8 cellular contexts compared by ENCODE assay signal in the genomic region with DNA sequence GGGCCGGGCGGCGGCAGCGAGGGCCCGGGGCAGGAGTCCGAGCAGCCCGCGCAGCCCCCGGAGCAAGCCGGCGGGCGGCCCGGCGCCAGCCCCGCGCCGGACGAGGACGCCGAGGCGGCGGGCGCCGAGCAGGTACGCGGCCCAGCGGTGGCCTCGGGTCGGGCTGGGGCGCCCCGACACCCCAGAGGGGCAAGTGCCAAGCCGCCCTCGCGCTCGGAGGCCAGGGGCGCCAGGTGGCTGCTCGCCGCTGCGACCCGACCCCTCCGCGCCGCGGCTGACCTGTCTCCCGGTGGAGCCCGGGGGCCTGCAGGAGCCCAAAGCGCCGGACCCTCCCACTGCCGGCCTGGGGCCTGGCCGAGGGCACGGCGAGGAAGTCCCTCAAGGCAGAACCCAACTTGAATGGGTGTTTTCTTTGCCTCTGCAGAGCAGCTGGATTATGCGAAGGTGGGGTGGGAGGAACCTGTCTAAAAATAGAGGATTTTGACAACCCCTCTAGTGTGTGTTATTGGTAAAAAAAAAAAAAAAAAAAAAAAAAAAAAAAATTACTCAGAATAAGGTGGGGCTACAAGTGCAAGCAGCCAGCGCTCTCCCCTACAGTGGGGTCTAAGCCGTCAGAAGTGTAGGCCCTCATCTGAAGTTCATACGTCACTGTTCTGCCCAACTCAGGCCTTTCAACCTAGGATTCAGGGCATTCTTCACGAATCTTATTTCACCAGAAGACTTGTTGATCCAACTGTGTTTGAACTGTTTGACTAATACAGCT. TPM values are rescaled to one million over a fixed set of nuclear protein-coding genes. Genes with fewer than 3 reads are reported as not detected.
A peak's percentile ranks its signal among the peaks of the same experiment; 100 is the strongest.
DNase-seq lines count a peak whose midpoint lies in the region; ATAC-seq and TF ChIP-seq lines count a peak whose summit lies in the region.

No MANE protein-coding gene starts in this region.

- RAD21 ChIA-PET in HCT116 (lab: Charles Lee; ENCODE audit: low non-redundant PET in 1 of 2, low total read pairs in 2 of 2, uncharacterized antibody in 2 of 2, unreplicated experiment in 2 of 2) = no interaction called here

- POLR2A ChIA-PET in HCT116 (lab: Charles Lee) = no interaction called here

- H3K4me1 ChIP-seq in HCT116 (ENCODE audit: control insufficient read depth in 1 of 2, insufficient read depth in 2 of 2, low read length in 2 of 2) (peaks cover 13 to 29% of the 10 kb centered on the region in 2 experiments; a peak in 3 of 4 replicates), MM.1S (ENCODE audit: low read length) (peaks cover 31% of the 10 kb centered on the region)

- H3K9me2 ChIP-seq in HCT116 (ENCODE audit: insufficient read depth) (no peaks in the 10 kb centered on the region), MM.1S (replicated peaks; ENCODE audit: insufficient read depth, low read length) (no peaks in the 10 kb centered on the region)

- no peak overlapping the region for H3K27ac Mint-ChIP-seq in nephron progenitor cell

- H3K4me2 ChIP-seq in HCT116 (ENCODE audit: low read length) = peak overlapping the region; percentile 91
- H3K4me2 ChIP-seq in MM.1S (ENCODE audit: low read depth, low read length) = peak overlapping the region; percentile 74

- H3K4me3 Mint-ChIP-seq in activated T-cell treated with anti-CD3 and anti-CD28 coated beads, Interleukin-2, amount 50 U/mL, for 4 hours = peak overlapping the region; percentile 82
- H3K4me3 Mint-ChIP-seq in nephron progenitor cell = peak overlapping the region; percentile 88

- H3K27ac ChIP-seq in HCT116 (ENCODE audit: low read depth, low read length) (peak overlapping the region; percentile 76; the same call in 1 of the 2 replicates), MM.1S (ENCODE audit: low read length) (peak overlapping the region; percentile 50; the same call in 1 of the 2 replicates)

- no peak for TF ChIP-seq POLR2A in HCT116 (IDR thresholded peaks at IDR 0.05; ENCODE audit: borderline replicate concordance, extremely low read depth, insufficient read depth, insufficient read length)

- CTCF ChIA-PET in HCT116 (lab: Charles Lee) = no interaction called here

- no TSS peak for BruUV-seq in HCT116 (replicated peaks; lab: Mats Ljungman, UMichigan)

- peaks cover 9% of the 10 kb centered on the region for H3K36me3 Mint-ChIP-seq in activated T-cell treated with anti-CD3 and anti-CD28 coated beads, Interleukin-2, amount 50 U/mL, for 4 hours (ENCODE audit: insufficient read depth)
- H3K36me3 Mint-ChIP-seq in nephron progenitor cell (ENCODE audit: low read depth) = peaks cover 22% of the 10 kb centered on the region

- peak overlapping the region; percentile 65 to 75 for H3K4me3 ChIP-seq in HCT116 (replicated peaks in 1 of 2; ENCODE audit: low read depth in 1 of 2, low read length in 2 of 2)
- peak overlapping the region; percentile 84 for H3K4me3 ChIP-seq in MM.1S (ENCODE audit: low read length)
- peak overlapping the region; percentile 65 for H3K4me3 ChIP-seq in fibroblast of mammary gland (ENCODE audit: control insufficient read depth, low read depth, low read length)

- no peak for TF ChIP-seq RAD21 in HCT116 (IDR thresholded peaks at IDR 0.05; ENCODE audit: low read depth)

- H3K9me3 ChIP-seq in HCT116 (ENCODE audit: control insufficient read depth in 1 of 2, insufficient read depth in 1 of 2, low read depth in 1 of 2, low read length in 2 of 2) = no peaks in the 10 kb centered on the region
- no peaks in the 10 kb centered on the region for H3K9me3 ChIP-seq in MM.1S (replicated peaks; ENCODE audit: insufficient read depth, low read length)

- intact Hi-C loops in HCT116 (cut with micrococcal nuclease) = no loop called here

- H3K36me3 ChIP-seq in HCT116 (ENCODE audit: control insufficient read depth in 1 of 2, insufficient read depth in 2 of 2, low read length in 2 of 2) = no peaks in the 10 kb centered on the region
- H3K36me3 ChIP-seq in MM.1S (replicated peaks; ENCODE audit: insufficient read depth, low read length) = no peaks in the 10 kb centered on the region; the same call in 1 of the 2 replicates

- H3K9me3 Mint-ChIP-seq in activated T-cell treated with anti-CD3 and anti-CD28 coated beads, Interleukin-2, amount 50 U/mL, for 4 hours = no peaks in the 10 kb centered on the region
- no peaks in the 10 kb centered on the region for H3K9me3 Mint-ChIP-seq in nephron progenitor cell

- no peaks in the 10 kb centered on the region for H3K27me3 ChIP-seq in HCT116 (ENCODE audit: insufficient read depth, low read length)
- H3K27me3 ChIP-seq in MM.1S (replicated peaks; ENCODE audit: insufficient read depth, low read length) = no peaks in the 10 kb centered on the region

- H3K79me2 ChIP-seq in HCT116 (ENCODE audit: insufficient read depth, low read length) (peaks cover 3% of the 10 kb centered on the region; the same call in 1 of the 2 replicates), MM.1S (ENCODE audit: low read length) (peaks cover 36% of the 10 kb centered on the region)

- ATAC-seq in HCT116 = peak; percentile 44
- ATAC-seq in activated T-cell treated with anti-CD3 and anti-CD28 coated beads, Interleukin-2, amount 50 U/mL, for 4 hours = peak; percentile 20 to 31

- DNase-seq in NCI-H2081 (lab: John Stamatoyannopoulos, UW) = peak; percentile 3 to 14
- DNase-seq in NCI-H2081 treated with DMSO at 0.1 percent for 48 hours (lab: John Stamatoyannopoulos, UW) = no peak
- no peak for DNase-seq in HCT116 (ENCODE audit: low read depth, low spot score)
- peak; percentile 50 for DNase-seq in MM.1S
- DNase-seq in activated T-cell treated with anti-CD3 and anti-CD28 coated beads, Interleukin-2, amount 50 U/mL, for 4 hours = no peak
- peak; percentile 37 for DNase-seq in fibroblast of mammary gland (ENCODE audit: low read depth)
- peak; percentile 63 for DNase-seq in nephron progenitor cell
- DNase-seq in MV-4-11 (lab: John Stamatoyannopoulos, UW) = no peak

- H2AFZ ChIP-seq in HCT116 (ENCODE audit: low read depth, low read length, poor library complexity, severe bottlenecking) = no peak overlapping the region
- peak overlapping the region; percentile 55; the same call in 1 of the 2 replicates for H2AFZ ChIP-seq in MM.1S (ENCODE audit: low read length)

- no peak for TF ChIP-seq CTCF in HCT116 (IDR thresholded peaks at IDR 0.05 in 2 of 3, conservative IDR thresholded peaks at IDR 0.05 in 1 of 3; ENCODE audit: borderline replicate concordance in 1 of 3, insufficient read depth in 1 of 3, low read depth in 2 of 3, low read length in 2 of 3)
- no peak for TF ChIP-seq CTCF in MM.1S (IDR thresholded peaks at IDR 0.05; ENCODE audit: low read length)
- no peak for TF ChIP-seq CTCF in fibroblast of mammary gland (conservative IDR thresholded peaks at IDR 0.05; ENCODE audit: control insufficient read depth, insufficient read depth, low read depth, low read length)
- TF ChIP-seq CTCF in nephron progenitor cell (IDR thresholded peaks at IDR 0.05) = no peak

- peak overlapping the region; percentile 69 for H3K9ac ChIP-seq in HCT116 (ENCODE audit: low read length)
- peak overlapping the region; percentile 74 for H3K9ac ChIP-seq in MM.1S (ENCODE audit: low read length)

- peaks cover 40% of the 10 kb centered on the region for H3K4me1 Mint-ChIP-seq in activated T-cell treated with anti-CD3 and anti-CD28 coated beads, Interleukin-2, amount 50 U/mL, for 4 hours (ENCODE audit: low read depth)
- H3K4me1 Mint-ChIP-seq in nephron progenitor cell = peaks cover 53% of the 10 kb centered on the region

- peaks cover 15% of the 10 kb centered on the region for H3F3A ChIP-seq in MM.1S (ENCODE audit: insufficient read depth, low read length)

- peaks cover 5% of the 10 kb centered on the region for H3K27me3 Mint-ChIP-seq in activated T-cell treated with anti-CD3 and anti-CD28 coated beads, Interleukin-2, amount 50 U/mL, for 4 hours (ENCODE audit: low read depth)
- H3K27me3 Mint-ChIP-seq in nephron progenitor cell (ENCODE audit: low read depth, poor library complexity) = peaks cover 7% of the 10 kb centered on the region

- H4K20me1 ChIP-seq in HCT116 (ENCODE audit: insufficient read depth) (no peaks in the 10 kb centered on the region), MM.1S (ENCODE audit: insufficient read depth, low read length) (no peaks in the 10 kb centered on the region)

TF ChIP-seq in HCT116, 20 proteins besides CTCF, POLR2A, EP300 and RAD21:
- TF ChIP-seq SIN3A (IDR thresholded peaks at IDR 0.05; ENCODE audit: low read depth) (no peak), ZFX (IDR thresholded peaks at IDR 0.05) (peak; percentile 94)

RNA-seq across cellular contexts. Expression of a gene that starts 0.6 kb away (rescaled TPM):
- total RNA-seq in HCT116 (2021; ENCODE audit: unreplicated experiment) = 10.3 TPM
- polyA plus RNA-seq in HCT116 (2012) = 1.2 and 2.0 TPM in 2 replicates
- total RNA-seq in activated T-cell treated with anti-CD3 and anti-CD28 coated beads, Interleukin-2, amount 50 U/mL, for 4 hours = 1 to 10 TPM; 2.5 to 3.0 (median 2.7) TPM

Comparison
In these comparisons a context has a peak if more than half of its experiments do, and no peak if none do; other contexts are left out.
1. DNase-seq: peak in NCI-H2081 (2 of 2), MM.1S (single experiment), fibroblast of mammary gland (single experiment) and nephron progenitor cell (single experiment); none in NCI-H2081 treated with DMSO at 0.1 percent for 48 hours (single experiment), HCT116 (single experiment), activated T-cell treated with anti-CD3 and anti-CD28 coated beads, Interleukin-2, amount 50 U/mL, for 4 hours (single experiment) and MV-4-11 (single experiment).
2. Peak in every context shown above with its lines, with median percentiles within 50 percentile points of each other: H3K4me3 ChIP-seq.